Comparison of ENCODE assay signal across 8 cellular contexts in the genomic region with DNA sequence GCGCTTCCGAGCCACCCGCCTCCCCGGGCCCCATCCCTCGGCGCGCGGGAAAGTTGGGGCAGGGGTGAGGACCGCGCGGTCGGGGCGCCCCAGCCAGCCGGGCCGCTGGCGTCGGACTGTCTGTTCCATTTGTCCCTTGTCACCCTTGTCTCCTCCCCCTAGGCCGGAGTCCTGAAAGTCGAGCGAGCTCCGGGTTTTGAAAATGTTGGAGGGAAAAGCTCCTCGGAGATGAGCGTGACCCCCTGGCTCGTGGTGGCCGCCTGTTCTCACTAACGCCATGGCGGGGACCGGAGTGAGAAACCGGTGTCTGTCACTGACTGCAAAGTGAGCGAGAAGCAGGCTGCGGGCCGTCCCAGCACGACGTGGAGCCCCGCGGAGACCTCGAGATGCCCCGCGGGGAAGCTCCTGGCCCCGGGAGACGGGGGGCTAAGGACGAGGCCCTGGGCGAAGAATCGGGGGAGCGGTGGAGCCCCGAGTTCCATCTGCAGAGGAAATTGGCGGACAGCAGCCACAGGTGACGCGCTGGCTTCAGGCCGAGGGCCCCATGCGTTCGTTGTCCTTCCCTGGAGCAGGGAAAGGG. TPM values are rescaled to one million over a fixed set of nuclear protein-coding genes. Genes with fewer than 3 reads are reported as not detected.
DNase-seq lines count a peak whose midpoint lies in the region; ATAC-seq and TF ChIP-seq lines count a peak whose summit lies in the region.

No MANE protein-coding gene starts in this region.

- DNase-seq in WERI-Rb-1, result peak; percentile 42
- DNase-seq in heart right ventricle, result peak; percentile 35 to 53
- peak; percentile 77 for DNase-seq in sciatic nerve (ENCODE audit: low spot score)
- no peak for DNase-seq in erythroblast (lab: John Stamatoyannopoulos, UW)
- no peak for DNase-seq in iPS-NIHi11 (ENCODE audit: low spot score)
- DNase-seq in NCI-H1105 (lab: John Stamatoyannopoulos, UW), result no peak

- 21 to 29% methylated on average over 47 to 52 of the region's 52 CpGs for WGBS in heart right ventricle, 2 donors

- intact Hi-C loops in heart right ventricle (cut with DNase I) (no loop called here), sciatic nerve (cut with DNase I) (no loop called here)

- H3K4me1 ChIP-seq in ES-I3 (ENCODE audit: insufficient read depth, low read length), result peaks cover 6% of the 10 kb centered on the region; the same call in 1 of the 2 replicates
- peaks cover 3 to 52% (median 33%) of the 10 kb centered on the region in 9 donors for H3K4me1 ChIP-seq in heart right ventricle

- no peaks in the 10 kb centered on the region for H3K27me3 ChIP-seq in WERI-Rb-1 (ENCODE audit: insufficient read depth, low read depth, severe bottlenecking)
- no peaks in the 10 kb centered on the region for H3K27me3 ChIP-seq in heart right ventricle

- H3K4me3 ChIP-seq in WERI-Rb-1 (ENCODE audit: low read depth, low read length) (peak overlapping the region; percentile 41), heart right ventricle (peak overlapping the region; percentile 42 to 84 (median 66))

- TF ChIP-seq POLR2A in erythroblast (IDR thresholded peaks at IDR 0.05; ENCODE audit: low read length), result no peak

- TF ChIP-seq CTCF in WERI-Rb-1 (IDR thresholded peaks at IDR 0.05; ENCODE audit: low read depth, low read length), result no peak
- TF ChIP-seq CTCF in heart right ventricle (IDR thresholded peaks at IDR 0.05), result no peak

- H3K9me3 ChIP-seq in ES-I3 (ENCODE audit: control insufficient read depth, insufficient read depth, low read length), result 0 out of 2 replicates have a peak, but pooled peaks cover 4% of the 10 kb centered on the region
- H3K9me3 ChIP-seq in WERI-Rb-1 (ENCODE audit: severe bottlenecking), result no peaks in the 10 kb centered on the region
- H3K9me3 ChIP-seq in heart right ventricle, result peaks cover 0 to 2% (median 0%) of the 10 kb centered on the region in 11 donors

- H3K27ac ChIP-seq in WERI-Rb-1 (peak overlapping the region; percentile 89), heart right ventricle (peak overlapping the region; percentile 73 to 99 (median 94))

- peaks cover 21% of the 10 kb centered on the region for H3K36me3 ChIP-seq in ES-I3 (ENCODE audit: insufficient read depth, low read length)
- peaks cover 51% of the 10 kb centered on the region for H3K36me3 ChIP-seq in WERI-Rb-1
- peaks cover 0 to 63% (median 38%) of the 10 kb centered on the region in 9 donors for H3K36me3 ChIP-seq in heart right ventricle

- H3K9ac ChIP-seq in ES-I3 (ENCODE audit: low read depth, low read length), result peak overlapping the region; percentile 51; the same call in 1 of the 2 replicates

- peak in 7 of 8 donors; percentile 0 to 14 (median 4) for ATAC-seq in heart right ventricle
- no peak for ATAC-seq in sciatic nerve
- ATAC-seq in GM18511 (IDR thresholded peaks at IDR 0.05; ENCODE audit: unreplicated experiment), result no peak

RNA-seq across cellular contexts. Expression of a gene that starts 0.5 kb away (rescaled TPM):
- total RNA-seq in heart right ventricle, result 10 to 100 TPM in 9 of 10 donors, 1 to 10 TPM in 1; 8.0 to 36.3 (median 20.7) TPM
- polyA plus RNA-seq in heart right ventricle, result 10 to 100 TPM in 1 of 2 donors, 1 to 10 TPM in 1; 2.1 to 13.7 TPM
- 72.0 TPM for total RNA-seq in sciatic nerve

RNA-seq across cellular contexts. Expression of a gene that starts 13.5 kb away (rescaled TPM):
- total RNA-seq in heart right ventricle, result 10 to 100 TPM; 64.5 to 88.4 (median 76.7) TPM
- polyA plus RNA-seq in heart right ventricle, result 10 to 100 TPM; 48.7 to 49.8 TPM
- total RNA-seq in sciatic nerve, result 143 TPM

Comparison
In these comparisons a context has a peak if more than half of its experiments do, and no peak if none do; other contexts are left out.
1. DNase-seq: peak in WERI-Rb-1 (single experiment), heart right ventricle (2 of 2) and sciatic nerve (single experiment); none in erythroblast (0 of 2), iPS-NIHi11 (single experiment) and NCI-H1105 (single experiment).
2. ATAC-seq: peak in heart right ventricle (7 of 8); none in sciatic nerve (single experiment) and GM18511 (single experiment).